8 cellular contexts compared by ENCODE assay signal in genomic region chr10:69742928-69743602, GRCh38. TPM values are rescaled to one million over a fixed set of nuclear protein-coding genes. Genes with fewer than 3 reads are reported as not detected.
A peak's percentile ranks its signal among the peaks of the same experiment; 100 is the strongest.
DNase-seq lines count a peak whose midpoint lies in the region; ATAC-seq and TF ChIP-seq lines count a peak whose summit lies in the region.

No MANE protein-coding gene starts in this region.

- in situ Hi-C loops in mammary epithelial cell (cut with MboI; ENCODE audit: low sequenced_read_pairs in 2 of 2) = no loop called here

- dilution Hi-C loops in mammary epithelial cell (cut with HindIII; ENCODE audit: low sequenced_read_pairs) = no loop called here

- H3K4me3 ChIP-seq in HL-60 (replicated peaks; ENCODE audit: insufficient read depth, low read length) = no peak overlapping the region
- H3K4me3 ChIP-seq in mammary epithelial cell (replicated peaks in 1 of 3; ENCODE audit: insufficient read depth in 1 of 3, low read depth in 2 of 3, low read length in 3 of 3) = no peak overlapping the region
- no peak overlapping the region for H3K4me3 ChIP-seq in stomach

- H3K79me2 ChIP-seq in mammary epithelial cell (ENCODE audit: insufficient read depth, low read length) = no peaks in the 10 kb centered on the region

- H3K27me3 ChIP-seq in HL-60 (ENCODE audit: insufficient read depth, poor library complexity, severe bottlenecking) = peaks cover 2% of the 10 kb centered on the region
- H3K27me3 ChIP-seq in mammary epithelial cell (ENCODE audit: insufficient read depth, low read length) = no peaks in the 10 kb centered on the region
- peaks cover 0 to 21% (median 5%) of the 10 kb centered on the region in 3 donors for H3K27me3 ChIP-seq in stomach

- CTCF ChIA-PET in mammary epithelial cell (lab: Charles Lee; ENCODE audit: low non-redundant PET) = no interaction called here

- H3K9me3 ChIP-seq in mammary epithelial cell (replicated peaks; ENCODE audit: insufficient read depth, low read length) (no peaks in the 10 kb centered on the region), stomach (no peaks in the 10 kb centered on the region)

- no TSS peak for BruUV-seq in mammary epithelial cell (replicated peaks; lab: Mats Ljungman, UMichigan)

- WGBS in mammary epithelial cell (ENCODE audit: low coverage, missing lambda C conversion rate) = 69% methylated on average over 6 of the region's 6 CpGs
- 55 to 68% (median 59%) methylated on average over 6 of the region's 6 CpGs for WGBS in stomach, 5 donors

- TF ChIP-seq POLR2A in stomach (IDR thresholded peaks at IDR 0.05) = no peak

- H3K4me2 ChIP-seq in mammary epithelial cell (ENCODE audit: insufficient read depth, low read depth, low read length) = no peak overlapping the region

- intact Hi-C loops in mammary epithelial cell (cut with micrococcal nuclease) = loop anchor here (1.0 to 2.0 kb wide), 2 partner anchors 58 to 171 kb away; partner anchors contain the start of gene COL13A1
- intact Hi-C loops in stomach (cut with DNase I; ENCODE audit: low total_unique reads) = no loop called here

- TF ChIP-seq EP300 in stomach (IDR thresholded peaks at IDR 0.05) = no peak

- no peak overlapping the region for H3K9ac ChIP-seq in mammary epithelial cell (ENCODE audit: insufficient read depth, low read length)

- H3K36me3 ChIP-seq in mammary epithelial cell (ENCODE audit: insufficient read depth, low read length) (no peaks in the 10 kb centered on the region), stomach (no peaks in the 10 kb centered on the region)

- H2AFZ ChIP-seq in mammary epithelial cell (ENCODE audit: low read depth, low read length) = no peak overlapping the region

- no peaks in the 10 kb centered on the region for H4K20me1 ChIP-seq in mammary epithelial cell (ENCODE audit: insufficient read depth, low read length)

- no peak for ATAC-seq in HG03432 (IDR thresholded peaks at IDR 0.05; ENCODE audit: unreplicated experiment)

- peak; percentile 40 for TF ChIP-seq CTCF in HL-60 (IDR thresholded peaks at IDR 0.05; ENCODE audit: insufficient read depth, low read length)
- TF ChIP-seq CTCF in mammary epithelial cell (conservative IDR thresholded peaks at IDR 0.05 in 1 of 2, IDR thresholded peaks at IDR 0.05 in 1 of 2; ENCODE audit: extremely low read depth in 1 of 2, insufficient read depth in 1 of 2, low read depth in 1 of 2, low read length in 2 of 2) = peak; percentile 33 to 38
- no peak for TF ChIP-seq CTCF in stomach (IDR thresholded peaks at IDR 0.05)

- DNase-seq in DMS53 (lab: John Stamatoyannopoulos, UW) (peak; percentile 61), HL-60 (ENCODE audit: low read depth in 1 of 2, low spot score in 1 of 2) (no peak), mammary epithelial cell (no peak), medulla oblongata (ENCODE audit: extremely low spot score) (peak; percentile 25), stomach (no peak), cortex of kidney (lab: John Stamatoyannopoulos, UW) (no peak), NCI-H774 (lab: John Stamatoyannopoulos, UW) (no peak)

- H3K4me1 ChIP-seq in mammary epithelial cell (ENCODE audit: insufficient read depth, low read length) (no peaks in the 10 kb centered on the region), stomach (no peaks in the 10 kb centered on the region)

- H3K27ac ChIP-seq in HL-60 (replicated peaks) = no peak overlapping the region
- no peak overlapping the region for H3K27ac ChIP-seq in mammary epithelial cell (ENCODE audit: insufficient read depth, low read depth, low read length)
- H3K27ac ChIP-seq in stomach = no peak overlapping the region

RNA-seq across cellular contexts. Expression of gene COL13A1, which starts 58.6 kb away (rescaled TPM):
- total RNA-seq in mammary epithelial cell (1 to 10 TPM; 1.3 to 8.8 TPM), stomach (1 to 10 TPM in 4 of 5 donors, under 1 TPM in 1; 0.58 to 9.9 (median 7.1) TPM)
- polyA plus RNA-seq in mammary epithelial cell (5.4 TPM), stomach (1 to 10 TPM; 1.2 to 7.2 (median 1.4) TPM)
- 0.21 TPM for polyA minus RNA-seq in mammary epithelial cell

Comparison
In these comparisons a context has a peak if more than half of its experiments do, and no peak if none do; other contexts are left out.
1. DNase-seq: peak in DMS53 (single experiment) and medulla oblongata (single experiment); none in HL-60 (0 of 2), mammary epithelial cell (single experiment), stomach (single experiment), cortex of kidney (single experiment) and NCI-H774 (single experiment).
2. CTCF ChIP-seq: peak in HL-60 (single experiment) and mammary epithelial cell (2 of 2); none in stomach (0 of 7).